In the genomic region with DNA sequence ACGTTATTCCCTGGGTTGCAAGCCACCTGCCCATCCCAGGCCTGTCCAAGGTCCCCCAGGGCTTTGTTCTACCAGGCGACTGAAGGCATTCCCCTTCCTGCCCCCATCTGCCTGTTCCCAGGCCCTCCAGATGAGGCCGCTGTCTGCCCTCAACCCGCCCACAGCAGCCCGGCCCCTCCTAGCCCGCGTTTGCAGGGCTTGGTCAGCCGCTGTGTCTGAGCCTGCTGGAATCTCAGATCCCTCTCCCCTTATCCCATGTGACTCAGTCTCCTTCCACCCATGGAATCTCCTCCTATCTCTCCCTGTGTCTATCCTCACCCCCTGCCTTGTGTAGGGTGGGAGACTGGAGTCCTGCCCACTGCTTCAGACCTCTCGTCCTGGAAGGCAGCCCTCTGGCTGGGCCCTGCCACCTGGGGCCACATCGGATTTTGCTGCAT, we compare ENCODE assay signal across 8 cellular contexts.
DNase-seq lines count a peak whose midpoint lies in the region; ATAC-seq, FAIRE-seq and TF ChIP-seq lines count a peak whose summit lies in the region.

No MANE protein-coding gene starts in this region.

- H3K4me3 Mint-ChIP-seq in T-helper 17 cell (peak overlapping the region; percentile 33), immature natural killer cell (peak overlapping the region in 2 of 5 donors; percentile 36 to 43)

- H3K9me3 Mint-ChIP-seq in immature natural killer cell, result no peaks in the 10 kb centered on the region

- no peaks in the 10 kb centered on the region for H3K36me3 Mint-ChIP-seq in T-helper 17 cell (ENCODE audit: low read depth)
- H3K36me3 Mint-ChIP-seq in immature natural killer cell, result no peaks in the 10 kb centered on the region

- intact Hi-C loops in ascending aorta (cut with DNase I), result no loop called here

- peak; percentile 78 for DNase-seq in AG20443 (ENCODE audit: low spot score)
- peak; percentile 52 for DNase-seq in HT-29 (ENCODE audit: low spot score)
- peak; percentile 43 to 60 (median 49) for DNase-seq in T-helper 17 cell
- DNase-seq in ascending aorta (ENCODE audit: low spot score in 2 of 2), result no peak
- peak; percentile 69 to 78 (median 74) for DNase-seq in immature natural killer cell
- peak; percentile 38 to 61 (median 39) for DNase-seq in stimulated activated CD4-positive, alpha-beta T cell treated with anti-CD3 and anti-CD28 coated beads, TNF-alpha, amount 100 ng/mL, for 24 hours (ENCODE audit: low read depth in 3 of 3)
- no peak for DNase-seq in cerebellum (ENCODE audit: low spot score)
- no peak for DNase-seq in H54 (ENCODE audit: insufficient read length, low spot score)

- H3K4me3 ChIP-seq in ascending aorta, result no peak overlapping the region

- H3K27ac Mint-ChIP-seq in T-helper 17 cell (peak overlapping the region; percentile 68), immature natural killer cell (peak overlapping the region in 5 of 6 donors; percentile 44 to 89 (median 62))

- no peaks in the 10 kb centered on the region for H3K4me1 ChIP-seq in ascending aorta

- no peaks in the 10 kb centered on the region for H3K27me3 Mint-ChIP-seq in T-helper 17 cell
- peaks cover 5 to 11% (median 7%) of the 10 kb centered on the region in 3 donors for H3K27me3 Mint-ChIP-seq in immature natural killer cell (ENCODE audit: low read depth in 3 of 3)

- peaks cover 14% of the 10 kb centered on the region for H3K4me1 Mint-ChIP-seq in T-helper 17 cell
- peaks cover 13 to 18% of the 10 kb centered on the region in 2 donors for H3K4me1 Mint-ChIP-seq in immature natural killer cell

- H3K36me3 ChIP-seq in ascending aorta, result no peaks in the 10 kb centered on the region

- no peak overlapping the region for H3K27ac ChIP-seq in ascending aorta

- H3K9me3 ChIP-seq in T-helper 17 cell (ENCODE audit: control insufficient read depth, low read length, poor library complexity, severe bottlenecking) (no peaks in the 10 kb centered on the region), ascending aorta (no peaks in the 10 kb centered on the region)

- no peak for FAIRE-seq in H54 (lab: Jason Lieb, UNC)

- TF ChIP-seq CTCF in ascending aorta (IDR thresholded peaks at IDR 0.05), result peak; percentile 28 to 42 (median 32)

- peak; percentile 96 for ATAC-seq in T-helper 17 cell

- no peak for TF ChIP-seq POLR2A in H54 (IDR thresholded peaks at IDR 0.05; ENCODE audit: low read depth, low read length)

- no peaks in the 10 kb centered on the region for H3K27me3 ChIP-seq in ascending aorta

Comparison
In these comparisons a context has a peak if more than half of its experiments do, and no peak if none do; other contexts are left out.
1. DNase-seq: peak in AG20443 (single experiment), HT-29 (single experiment), T-helper 17 cell (3 of 3), immature natural killer cell (3 of 3) and stimulated activated CD4-positive, alpha-beta T cell treated with anti-CD3 and anti-CD28 coated beads, TNF-alpha, amount 100 ng/mL, for 24 hours (3 of 3); none in ascending aorta (0 of 2), cerebellum (single experiment) and H54 (single experiment).